ENCODE assay signal across 15 cellular contexts in genomic region chrX:140229187-140229586, GRCh38.
A peak's percentile ranks its signal among the peaks of the same experiment; 100 is the strongest.
DNase-seq lines count a peak whose midpoint lies in the region; ATAC-seq, FAIRE-seq and TF ChIP-seq lines count a peak whose summit lies in the region.
"Had no signal": no experiment of that assay in that cellular context is flagged by ENCODE, and none has a peak within 500 bp of the region (broad histone marks: within the 10 kb centered on the region; RNA-seq: fewer than 3 reads in every experiment).

No MANE protein-coding gene starts in this region.

- no peak overlapping the region for H3K56ac ChIP-seq in H9 (ENCODE audit: insufficient read length, low read depth, low read length)

- H2BK5ac ChIP-seq in H9 (ENCODE audit: insufficient read length, low read length), result no peak overlapping the region

- no peak for ATAC-seq in HG03432 (IDR thresholded peaks at IDR 0.05; ENCODE audit: unreplicated experiment)
- ATAC-seq: K562 had no signal

- no CpG with 5 or more reads among the region's 1 CpG for WGBS in H9 (ENCODE audit: extremely low coverage, insufficient read length, low lambda C conversion rate)
- WGBS in iPS DF 6.9 (ENCODE audit: insufficient coverage, insufficient read length), result no CpG with 5 or more reads among the region's 1 CpG

- peaks cover 19% of the 10 kb centered on the region in 2 experiments for H3K9me3 Mint-ChIP-seq in H9

- peak overlapping the region; percentile 86 for H3K27ac ChIP-seq in H9 (ENCODE audit: insufficient read length, low read depth, low read length)
- no peak overlapping the region for H3K27ac ChIP-seq in iPS DF 6.9 (ENCODE audit: low read length)
- H3K27ac ChIP-seq: C4-2B had no signal

- no peak overlapping the region for H3K18ac ChIP-seq in H9 (ENCODE audit: insufficient read length, low read depth, low read length)

- no peak overlapping the region for H2BK15ac ChIP-seq in H9 (ENCODE audit: low read depth, low read length)

- H4K5ac ChIP-seq in H9 (ENCODE audit: insufficient read length, low read depth, low read length), result peak overlapping the region; percentile 42

- H3K36me3 ChIP-seq in iPS DF 6.9 (ENCODE audit: control insufficient read depth, insufficient read depth, low read length), result no peaks in the 10 kb centered on the region

- no peak overlapping the region for H3K14ac ChIP-seq in H9 (ENCODE audit: insufficient read depth, low read length)

- H3K4me2 ChIP-seq in H9 (ENCODE audit: insufficient read depth, insufficient read length, low read length), result peak overlapping the region; percentile 21

- no peak overlapping the region for H4K91ac ChIP-seq in H9 (ENCODE audit: insufficient read length, low read depth, low read length)

- no peak overlapping the region for H3K4ac ChIP-seq in H9 (ENCODE audit: low read depth, low read length)

- FAIRE-seq in RCC 7860 (lab: Jason Lieb, UNC) (no peak), D721Med (lab: Jason Lieb, UNC) (no peak)
- FAIRE-seq: K562 had no signal

- peaks cover 16 to 18% of the 10 kb centered on the region in 2 experiments for H3K4me1 Mint-ChIP-seq in H9

- in situ Hi-C loops in astrocyte of the cerebellum (cut with HindIII; ENCODE audit: low sequenced_read_pairs), result no loop called here

- peaks cover 3% of the 10 kb centered on the region for H3K4me1 ChIP-seq in H9 (ENCODE audit: insufficient read depth, low read length)
- no peaks in the 10 kb centered on the region for H3K4me1 ChIP-seq in iPS DF 6.9 (ENCODE audit: control insufficient read depth, insufficient read depth, low read length)

- no peaks in the 10 kb centered on the region for H4K20me1 ChIP-seq in H9 (ENCODE audit: control insufficient read depth, insufficient read depth, insufficient read length)

- H3K27ac Mint-ChIP-seq in H9, result peak overlapping the region; percentile 76 to 95 (median 95)

- H2AK5ac ChIP-seq in H9 (ENCODE audit: insufficient read length, low read length), result no peak overlapping the region

- no peak overlapping the region for H3T11ph ChIP-seq in H9 (ENCODE audit: low read length)

- TF ChIP-seq CTCF in H9 (conservative IDR thresholded peaks at IDR 0.05) (no peak), astrocyte of the cerebellum (IDR thresholded peaks at IDR 0.05; ENCODE audit: low read depth, low read length, missing control alignments) (no peak), D721Med (IDR thresholded peaks at IDR 0.05; ENCODE audit: insufficient read depth, missing control alignments) (no peak)

- no peak overlapping the region for H2AFZ ChIP-seq in H9 (ENCODE audit: low read length)

- no peak overlapping the region for H3K23ac ChIP-seq in H9 (ENCODE audit: insufficient read length, low read depth, low read length)

- no peaks in the 10 kb centered on the region for H3K9me3 ChIP-seq in H9 (ENCODE audit: control insufficient read depth, low read depth, low read length)
- H3K9me3 ChIP-seq in iPS DF 6.9 (ENCODE audit: control insufficient read depth, insufficient read depth, low read length), result no peaks in the 10 kb centered on the region

- no peak overlapping the region for H2BK120ac ChIP-seq in H9 (ENCODE audit: low read depth, low read length, poor library complexity, severe bottlenecking)

- no peaks in the 10 kb centered on the region for H3K27me3 Mint-ChIP-seq in H9 (ENCODE audit: low read depth)

- H2BK12ac ChIP-seq in H9 (ENCODE audit: insufficient read length, low read depth, low read length), result no peak overlapping the region

- H3K23me2 ChIP-seq in H9 (ENCODE audit: insufficient read length, low read depth, low read length, poor library complexity, severe bottlenecking), result no peaks in the 10 kb centered on the region

- H3K4me3 ChIP-seq in astrocyte of the cerebellum (ENCODE audit: low read depth, low read length), result no peak overlapping the region
- H3K4me3 ChIP-seq in iPS DF 6.9 (ENCODE audit: low read length), result no peak overlapping the region
- H3K4me3 ChIP-seq: K562 had no signal

- H2BK20ac ChIP-seq in H9 (ENCODE audit: low read depth, low read length, poor library complexity, severe bottlenecking), result no peak overlapping the region

- H3K27me3 ChIP-seq in H9 (ENCODE audit: insufficient read depth, low read length) (no peaks in the 10 kb centered on the region), iPS DF 6.9 (ENCODE audit: control insufficient read depth, insufficient read depth, low read length) (no peaks in the 10 kb centered on the region)

- no peak overlapping the region for H3K9ac ChIP-seq in H9 (ENCODE audit: extremely low read depth, insufficient read length, low read length)

- H3K4me3 Mint-ChIP-seq in H9, result peak overlapping the region in 1 of 2 experiments; percentile 22; a peak in 2 of 5 replicates

- no peak overlapping the region for H4K8ac ChIP-seq in H9 (replicated peaks; ENCODE audit: insufficient read length, low read depth, low read length)

- peaks cover 12 to 31% (median 14%) of the 10 kb centered on the region in 3 experiments for H3K36me3 Mint-ChIP-seq in H9 (ENCODE audit: insufficient read depth in 1 of 3, low read depth in 3 of 3)

- H3K79me1 ChIP-seq in H9 (ENCODE audit: insufficient read depth, low read depth, low read length, poor library complexity, severe bottlenecking), result no peaks in the 10 kb centered on the region

- DNase-seq in H9, result no peak
- DNase-seq in astrocyte of the cerebellum (ENCODE audit: low read depth), result peak; percentile 3
- peak; percentile 5 for DNase-seq in iPS DF 6.9 (ENCODE audit: low read depth, low spot score)
- DNase-seq in RCC 7860 (ENCODE audit: low spot score), result no peak
- DNase-seq in activated effector memory CD4-positive, alpha-beta T cell treated with anti-CD3 and anti-CD28 coated beads, Interleukin-2, amount 50 U/mL, for 16 hours, result no peak
- DNase-seq in D721Med (ENCODE audit: insufficient read length, low spot score), result no peak
- DNase-seq: AML-193, DND-41, NCI-H1092 treated with DMSO at 0.1 percent for 48 hours, NCI-H1694 treated with DMSO at 0.1 percent for 48 hours, Right ventricle myocardium superior, SW 1271 had no signal

- H3K79me2 ChIP-seq in H9 (ENCODE audit: insufficient read depth, low read length), result no peaks in the 10 kb centered on the region

Comparison
In these comparisons a context has a peak if more than half of its experiments do, and no peak if none do; other contexts are left out.
1. DNase-seq: peak in astrocyte of the cerebellum (single experiment) and iPS DF 6.9 (single experiment); none in H9 (single experiment), RCC 7860 (single experiment), activated effector memory CD4-positive, alpha-beta T cell treated with anti-CD3 and anti-CD28 coated beads, Interleukin-2, amount 50 U/mL, for 16 hours (single experiment) and D721Med (single experiment).